In genomic region chr12:19836056-19836455, GRCh38 we compare ENCODE assay signal across 33 cellular contexts.
DNase-seq lines count a peak whose midpoint lies in the region; ATAC-seq and TF ChIP-seq lines count a peak whose summit lies in the region.
"Had no signal": no experiment of that assay in that cellular context is flagged by ENCODE, and none has a peak within 500 bp of the region (broad histone marks: within the 10 kb centered on the region; RNA-seq: fewer than 3 reads in every experiment).

No MANE protein-coding gene starts in this region.

- TF ChIP-seq CTCF in tibial artery (IDR thresholded peaks at IDR 0.05) (no peak), body of pancreas (IDR thresholded peaks at IDR 0.05) (no peak)

- no peak overlapping the region for H2BK5ac ChIP-seq in mesenchymal stem cell (ENCODE audit: low read depth, low read length, poor library complexity, severe bottlenecking)

- no peak overlapping the region for H2AFZ ChIP-seq in mesenchymal stem cell (ENCODE audit: low read depth, low read length)

- H3K36me3 ChIP-seq in mesenchymal stem cell (ENCODE audit: control insufficient read depth in 1 of 2, insufficient read depth in 2 of 2, low read depth in 1 of 2, low read length in 2 of 2) (no peaks in the 10 kb centered on the region), tibial artery (peaks cover 0 to 3% (median 0%) of the 10 kb centered on the region in 3 donors), body of pancreas (replicated peaks in 1 of 2; ENCODE audit: insufficient read depth in 1 of 2, low read depth in 2 of 2) (no peaks in the 10 kb centered on the region)
- H3K36me3 ChIP-seq: BE2C; BLaER1; BLaER1 treated with 17β-estradiol and CSF1 and Interleukin-3, amounts not matched to agents 10 nM and 100 nM had no signal

- H3K9me3 ChIP-seq in mesenchymal stem cell (ENCODE audit: control insufficient read depth, low read length) (no peaks in the 10 kb centered on the region), tibial artery (no peaks in the 10 kb centered on the region), body of pancreas (no peaks in the 10 kb centered on the region)
- H3K9me3 ChIP-seq: A549, BE2C, BLaER1, Caco-2 had no signal

- H3K18ac ChIP-seq in mesenchymal stem cell (ENCODE audit: low read depth in 1 of 2, low read length in 2 of 2): peak overlapping the region; percentile 16 to 81

- H2BK15ac ChIP-seq in mesenchymal stem cell (ENCODE audit: low read depth, poor library complexity, severe bottlenecking): peak overlapping the region; percentile 82

- H3K27me3 ChIP-seq in mesenchymal stem cell (ENCODE audit: control insufficient read depth in 1 of 2, insufficient read depth in 1 of 2, low read length in 2 of 2) (no peaks in the 10 kb centered on the region), tibial artery (no peaks in the 10 kb centered on the region), body of pancreas (no peaks in the 10 kb centered on the region)
- H3K27me3 ChIP-seq: BE2C; BLaER1; BLaER1 treated with 17β-estradiol and CSF1 and Interleukin-3, amounts not matched to agents 10 nM and 100 nM had no signal

- no peak overlapping the region for H4K8ac ChIP-seq in mesenchymal stem cell (ENCODE audit: low read length)

- H3K27ac Mint-ChIP-seq in activated T-helper 17 cell treated with anti-CD3 and anti-CD28 coated beads, Interleukin-2, amount 50 U/mL, for 72 hours: peak overlapping the region; percentile 36
- H3K27ac Mint-ChIP-seq: B cell; CD14-positive monocyte; CD4-positive, alpha-beta memory T cell; CD4-positive, alpha-beta T cell; CD4-positive, CD25-positive, alpha-beta regulatory T cell; CD8-positive, alpha-beta memory T cell; CD8-positive, alpha-beta T cell had no signal

- ATAC-seq in activated T-helper 17 cell treated with anti-CD3 and anti-CD28 coated beads, Interleukin-2, amount 50 U/mL, for 72 hours (replicated peaks): no peak
- ATAC-seq in body of pancreas: no peak
- ATAC-seq: A549; CD8-positive, alpha-beta T cell had no signal

- H3K4me2 ChIP-seq in mesenchymal stem cell (ENCODE audit: low read length, poor library complexity, severe bottlenecking): no peak overlapping the region
- H3K4me2 ChIP-seq: A549; BLaER1; BLaER1 treated with 17β-estradiol and CSF1 and Interleukin-3, amounts not matched to agents 10 nM and 100 nM had no signal

- no peak overlapping the region for H2AK5ac ChIP-seq in mesenchymal stem cell (ENCODE audit: low read length, severe bottlenecking)

- no peaks in the 10 kb centered on the region for H3K79me1 ChIP-seq in mesenchymal stem cell (replicated peaks; ENCODE audit: low read length, poor library complexity, severe bottlenecking)

- H3K27me3 Mint-ChIP-seq in activated T-helper 17 cell treated with anti-CD3 and anti-CD28 coated beads, Interleukin-2, amount 50 U/mL, for 72 hours: no peaks in the 10 kb centered on the region
- H3K27me3 Mint-ChIP-seq: B cell; CD4-positive, alpha-beta T cell; CD4-positive, CD25-positive, alpha-beta regulatory T cell; CD8-positive, alpha-beta memory T cell had no signal

- H3K4me3 Mint-ChIP-seq in activated T-helper 17 cell treated with anti-CD3 and anti-CD28 coated beads, Interleukin-2, amount 50 U/mL, for 72 hours: no peak overlapping the region
- H3K4me3 Mint-ChIP-seq: B cell; CD14-positive monocyte; CD4-positive, alpha-beta memory T cell; CD4-positive, alpha-beta T cell; CD8-positive, alpha-beta memory T cell; CD8-positive, alpha-beta T cell had no signal

- H3K14ac ChIP-seq in mesenchymal stem cell (ENCODE audit: low read length in 2 of 2): no peak overlapping the region

- no peak overlapping the region for H3K23ac ChIP-seq in mesenchymal stem cell (ENCODE audit: low read length in 2 of 2)

- peaks cover 11% of the 10 kb centered on the region for H3K4me1 Mint-ChIP-seq in activated T-helper 17 cell treated with anti-CD3 and anti-CD28 coated beads, Interleukin-2, amount 50 U/mL, for 72 hours
- H3K4me1 Mint-ChIP-seq: B cell, CD14-positive monocyte had no signal

- no peaks in the 10 kb centered on the region for H3K4me1 ChIP-seq in mesenchymal stem cell (ENCODE audit: control insufficient read depth, insufficient read depth, low read depth, low read length)
- peaks cover 0 to 61% (median 17%) of the 10 kb centered on the region in 4 donors for H3K4me1 ChIP-seq in tibial artery
- H3K4me1 ChIP-seq in body of pancreas: no peaks in the 10 kb centered on the region
- H3K4me1 ChIP-seq: A549; BE2C; BLaER1; BLaER1 treated with 17β-estradiol and CSF1 and Interleukin-3, amounts not matched to agents 10 nM and 100 nM; Caco-2 had no signal

- H3K9me3 Mint-ChIP-seq in activated T-helper 17 cell treated with anti-CD3 and anti-CD28 coated beads, Interleukin-2, amount 50 U/mL, for 72 hours: peaks cover 4% of the 10 kb centered on the region
- H3K9me3 Mint-ChIP-seq: CD8-positive, alpha-beta memory T cell; CD8-positive, alpha-beta T cell had no signal

- H2BK120ac ChIP-seq in mesenchymal stem cell (ENCODE audit: low read depth, low read length): no peak overlapping the region

- H4K91ac ChIP-seq in mesenchymal stem cell (ENCODE audit: low read length): peak overlapping the region; percentile 12

- no peak overlapping the region for H3K4ac ChIP-seq in mesenchymal stem cell (ENCODE audit: low read depth in 1 of 2, low read length in 2 of 2)

- H3K4me3 ChIP-seq in mesenchymal stem cell (ENCODE audit: insufficient read depth in 1 of 2, low read depth in 1 of 2, low read length in 2 of 2): no peak overlapping the region
- no peak overlapping the region for H3K4me3 ChIP-seq in tibial artery
- H3K4me3 ChIP-seq in body of pancreas: no peak overlapping the region
- H3K4me3 ChIP-seq: A549; BLaER1; BLaER1 treated with 17β-estradiol and CSF1 and Interleukin-3, amounts not matched to agents 10 nM and 100 nM had no signal

- no peak for DNase-seq in mesenchymal stem cell
- no peak for DNase-seq in tibial artery
- DNase-seq in kidney glomerular epithelial cell (lab: John Stamatoyannopoulos, UW): no peak
- DNase-seq in activated naive CD4-positive, alpha-beta T cell treated with Interleukin-2 at 50 U/mL for 16 hours: no peak
- no peak for DNase-seq in body of pancreas
- DNase-seq: 8988T; ACHN; AML-193; BE2C; C1 segment of cervical spinal cord; Caco-2; Calu3; CD4-positive, alpha-beta memory T cell; CD4-positive, alpha-beta T cell; CD4-positive, CD25-positive, alpha-beta regulatory T cell; CD8-positive, alpha-beta memory T cell; CD8-positive, alpha-beta T cell; COR-L47; DMS 273 treated with DMSO at 0.1 percent for 48 hours; DMS153; DMS53; DMS79; DMS79 treated with DMSO at 0.1 percent for 48 hours; DND-41; EL had no signal

- no peak overlapping the region for H3K9ac ChIP-seq in mesenchymal stem cell (ENCODE audit: low read length)
- H3K9ac ChIP-seq: BLaER1; BLaER1 treated with 17β-estradiol and CSF1 and Interleukin-3, amounts not matched to agents 10 nM and 100 nM had no signal

- WGBS in mesenchymal stem cell: 97% methylated on average over 14 of the region's 14 CpGs
- WGBS in body of pancreas, 2 donors: 95 to 97% methylated on average over 10 to 13 of the region's 14 CpGs

- peak overlapping the region in 1 of 2 experiments; percentile 92 for H2BK12ac ChIP-seq in mesenchymal stem cell (ENCODE audit: low read length in 2 of 2)

- TF ChIP-seq POLR2A in body of pancreas (IDR thresholded peaks at IDR 0.05): no peak

- H3K27ac ChIP-seq in mesenchymal stem cell (ENCODE audit: low read length, poor library complexity, severe bottlenecking): no peak overlapping the region
- H3K27ac ChIP-seq in tibial artery: peak overlapping the region; percentile 46 to 55
- H3K27ac ChIP-seq in body of pancreas: no peak overlapping the region
- H3K27ac ChIP-seq: 22Rv1; A549; BLaER1; BLaER1 treated with 17β-estradiol and CSF1 and Interleukin-3, amounts not matched to agents 10 nM and 100 nM; C4-2B had no signal

- H3K36me3 Mint-ChIP-seq in activated T-helper 17 cell treated with anti-CD3 and anti-CD28 coated beads, Interleukin-2, amount 50 U/mL, for 72 hours (ENCODE audit: low read depth): peaks cover 4% of the 10 kb centered on the region
- H3K36me3 Mint-ChIP-seq: CD14-positive monocyte; CD4-positive, alpha-beta memory T cell; CD4-positive, CD25-positive, alpha-beta regulatory T cell; CD8-positive, alpha-beta memory T cell; CD8-positive, alpha-beta T cell had no signal

- intact Hi-C loops in tibial artery (cut with DNase I; ENCODE audit: low total_unique reads) (no loop called here), body of pancreas (cut with DNase I) (no loop called here)

Comparison
In these comparisons a context has a peak if more than half of its experiments do, and no peak if none do; other contexts are left out.
1. H3K27ac ChIP-seq: peak in tibial artery (2 of 2); none in mesenchymal stem cell (single experiment) and body of pancreas (0 of 4).